In the genomic region with DNA sequence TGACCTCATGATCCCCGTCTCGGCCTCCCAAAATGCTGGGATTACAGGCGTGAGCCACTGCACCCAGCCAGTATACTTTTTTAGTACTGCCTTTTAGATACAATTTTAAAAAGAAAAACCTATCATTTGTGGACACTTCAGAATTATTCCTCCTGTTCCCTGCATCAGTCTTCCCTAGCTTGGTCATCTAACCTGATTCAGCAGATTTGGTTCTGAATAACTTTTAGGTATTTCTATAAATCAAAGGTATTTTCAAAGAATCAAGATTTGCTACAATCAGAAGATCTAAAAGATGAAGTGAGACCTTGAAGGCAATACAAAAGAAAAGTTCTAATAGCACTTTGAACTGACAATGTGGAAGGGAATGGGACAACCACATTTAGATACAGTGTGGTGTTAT, we compare ENCODE assay signal across 19 cellular contexts. TPM values are rescaled to one million over a fixed set of nuclear protein-coding genes. Genes with fewer than 3 reads are reported as not detected.
A peak's percentile ranks its signal among the peaks of the same experiment; 100 is the strongest.
DNase-seq lines count a peak whose midpoint lies in the region; ATAC-seq and TF ChIP-seq lines count a peak whose summit lies in the region.
"Had no signal": no experiment of that assay in that cellular context is flagged by ENCODE, and none has a peak within 500 bp of the region (broad histone marks: within the 10 kb centered on the region; RNA-seq: fewer than 3 reads in every experiment).

No MANE protein-coding gene starts in this region.

- no peak for TF ChIP-seq CTCF in CD14-positive monocyte (IDR thresholded peaks at IDR 0.05)
- no peak for TF ChIP-seq CTCF in stomach (IDR thresholded peaks at IDR 0.05)
- TF ChIP-seq CTCF in SK-N-SH (IDR thresholded peaks at IDR 0.05): no peak

- H4K20me1 ChIP-seq in Karpas-422 (ENCODE audit: insufficient read depth, low read depth, low read length) (no peaks in the 10 kb centered on the region), SK-N-SH (ENCODE audit: insufficient read depth) (peaks cover 9% of the 10 kb centered on the region; the same call in 1 of the 2 replicates)

- peak overlapping the region in 5 of 7 donors; percentile 32 to 59 (median 51) for H3K27ac Mint-ChIP-seq in CD14-positive monocyte
- H3K27ac Mint-ChIP-seq in central memory CD8-positive, alpha-beta T cell (ENCODE audit: low read depth): peak overlapping the region; percentile 32
- peak overlapping the region; percentile 61 for H3K27ac Mint-ChIP-seq in stimulated activated effector memory CD8-positive, alpha-beta T cell treated with anti-CD3 and anti-CD28 coated beads, Interleukin-12 subunit alpha, Interleukin-12 subunit beta, amount 100 ng/mL, for 72 hours

- peaks cover 6% of the 10 kb centered on the region in 2 donors for H3K36me3 Mint-ChIP-seq in CD14-positive monocyte
- peaks cover 3% of the 10 kb centered on the region for H3K36me3 Mint-ChIP-seq in central memory CD8-positive, alpha-beta T cell (ENCODE audit: insufficient read depth)
- H3K36me3 Mint-ChIP-seq in stimulated activated effector memory CD8-positive, alpha-beta T cell treated with anti-CD3 and anti-CD28 coated beads, Interleukin-12 subunit alpha, Interleukin-12 subunit beta, amount 100 ng/mL, for 72 hours: peaks cover 20% of the 10 kb centered on the region

- H3K36me3 ChIP-seq in Karpas-422 (ENCODE audit: insufficient read depth, low read length) (peaks cover 8% of the 10 kb centered on the region; the same call in 1 of the 2 replicates), stomach (no peaks in the 10 kb centered on the region), SK-N-SH (replicated peaks in 1 of 2; ENCODE audit: control insufficient read depth in 1 of 2, insufficient read depth in 2 of 2, low read length in 1 of 2) (peaks cover 0 to 6% of the 10 kb centered on the region in 2 experiments)
- H3K36me3 ChIP-seq: SJSA1 had no signal

- H3K9me3 Mint-ChIP-seq in CD14-positive monocyte: no peaks in the 10 kb centered on the region
- no peaks in the 10 kb centered on the region for H3K9me3 Mint-ChIP-seq in central memory CD8-positive, alpha-beta T cell
- H3K9me3 Mint-ChIP-seq in stimulated activated effector memory CD8-positive, alpha-beta T cell treated with anti-CD3 and anti-CD28 coated beads, Interleukin-12 subunit alpha, Interleukin-12 subunit beta, amount 100 ng/mL, for 72 hours: no peaks in the 10 kb centered on the region

- CTCF ChIA-PET in SK-N-SH (lab: Yijun Ruan, JAX): interaction anchor here (0.8 to 1.1 kb wide), 3 partner anchors 14 to 751 kb away, joined by 3 to 4 read pairs (median 3); no protein-coding TSS in a partner anchor

- H3K27me3 ChIP-seq in Karpas-422 (ENCODE audit: low read length) (no peaks in the 10 kb centered on the region), stomach (no peaks in the 10 kb centered on the region), SK-N-SH (ENCODE audit: insufficient read depth) (no peaks in the 10 kb centered on the region)
- H3K27me3 ChIP-seq: BE2C, SJSA1 had no signal

- H3K4me3 ChIP-seq in Karpas-422 (ENCODE audit: low read length): peak overlapping the region; percentile 6; the same call in 1 of the 2 replicates
- H3K4me3 ChIP-seq in stomach: no peak overlapping the region
- H3K4me3 ChIP-seq in SK-N-SH (ENCODE audit: low read depth in 2 of 2, low read length in 1 of 2): no peak overlapping the region
- H3K4me3 ChIP-seq: PC-9, SJSA1 had no signal

- H3K9me3 ChIP-seq in Karpas-422 (ENCODE audit: low read length): no peaks in the 10 kb centered on the region
- H3K9me3 ChIP-seq in stomach: no peaks in the 10 kb centered on the region
- H3K9me3 ChIP-seq in SK-N-SH: no peaks in the 10 kb centered on the region
- H3K9me3 ChIP-seq: BE2C, SJSA1 had no signal

- POLR2A ChIA-PET in SK-N-SH (lab: Yijun Ruan, JAX): no interaction called here

- H2AFZ ChIP-seq in Karpas-422 (ENCODE audit: low read length): no peak overlapping the region
- H2AFZ ChIP-seq in SK-N-SH (ENCODE audit: low read depth): no peak overlapping the region
- H2AFZ ChIP-seq: PC-9 had no signal

- peak overlapping the region; percentile 56 for H3K4me2 ChIP-seq in Karpas-422 (ENCODE audit: low read depth, low read length, poor library complexity, severe bottlenecking)
- H3K4me2 ChIP-seq in SK-N-SH: no peak overlapping the region
- H3K4me2 ChIP-seq: PC-9 had no signal

- TF ChIP-seq RAD21 in SK-N-SH (IDR thresholded peaks at IDR 0.05; ENCODE audit: low read length): no peak

- H3K27me3 Mint-ChIP-seq in CD14-positive monocyte (ENCODE audit: low read depth in 3 of 3): peaks cover 0 to 3% (median 0%) of the 10 kb centered on the region in 3 donors
- H3K27me3 Mint-ChIP-seq in central memory CD8-positive, alpha-beta T cell: no peaks in the 10 kb centered on the region

- intact Hi-C loops in CD14-positive monocyte (cut with micrococcal nuclease): no loop called here
- intact Hi-C loops in stomach (cut with DNase I; ENCODE audit: low total_unique reads): no loop called here
- intact Hi-C loops in sciatic nerve (cut with DNase I): no loop called here

- no peak for DNase-seq in CD14-positive monocyte (ENCODE audit: low spot score)
- DNase-seq in Karpas-422: no peak
- no peak for DNase-seq in central memory CD8-positive, alpha-beta T cell (ENCODE audit: low spot score in 2 of 2)
- DNase-seq in stimulated activated effector memory CD8-positive, alpha-beta T cell treated with anti-CD3 and anti-CD28 coated beads, Interleukin-12 subunit alpha, Interleukin-12 subunit beta, amount 100 ng/mL, for 72 hours (ENCODE audit: low spot score in 2 of 2): no peak
- no peak for DNase-seq in stomach
- no peak for DNase-seq in SK-N-SH
- DNase-seq in NK-92 treated with Interleukin-12 subunit alpha and Interleukin-12 subunit beta, amount 100 ng/mL, for 24 hours (lab: John Stamatoyannopoulos, UW): no peak
- no peak for DNase-seq in sciatic nerve (ENCODE audit: low spot score)
- DNase-seq: ACHN, BE2C, DND-41, H7, KBM-7, NCI-H1417 treated with DMSO at 0.1 percent for 48 hours, NCI-H1930, NCI-H2171, NCI-H446 treated with DMSO at 0.1 percent for 48 hours, PC-9 had no signal

- H3K9ac ChIP-seq in Karpas-422 (ENCODE audit: low read length) (peak overlapping the region; percentile 33), SK-N-SH (no peak overlapping the region)

- peaks cover 13% of the 10 kb centered on the region for H3F3A ChIP-seq in SK-N-SH (replicated peaks; ENCODE audit: insufficient read depth)

- H3K9me2 ChIP-seq in Karpas-422 (replicated peaks; ENCODE audit: insufficient read depth, low read length) (no peaks in the 10 kb centered on the region), SK-N-SH (no peaks in the 10 kb centered on the region)

- H3K27ac ChIP-seq in Karpas-422 (ENCODE audit: low read length) (peak overlapping the region; percentile 81), stomach (no peak overlapping the region), SK-N-SH (ENCODE audit: low read depth in 2 of 2, low read length in 1 of 2) (no peak overlapping the region)
- H3K27ac ChIP-seq: PC-9, SJSA1 had no signal

- TF ChIP-seq POLR2A in stomach (IDR thresholded peaks at IDR 0.05): no peak

- ATAC-seq in central memory CD8-positive, alpha-beta T cell (replicated peaks; ENCODE audit: extremely low read depth, poor library complexity, severe bottlenecking): no peak
- ATAC-seq in stimulated activated effector memory CD8-positive, alpha-beta T cell treated with anti-CD3 and anti-CD28 coated beads, Interleukin-12 subunit alpha, Interleukin-12 subunit beta, amount 100 ng/mL, for 72 hours: no peak
- ATAC-seq in sciatic nerve: no peak

- H3K4me1 ChIP-seq in Karpas-422 (ENCODE audit: low read length): peaks cover 49% of the 10 kb centered on the region
- peaks cover 3 to 46% (median 24%) of the 10 kb centered on the region in 4 donors for H3K4me1 ChIP-seq in stomach
- peaks cover 0 to 6% of the 10 kb centered on the region in 2 experiments; a peak in 1 of 4 replicates for H3K4me1 ChIP-seq in SK-N-SH (ENCODE audit: control insufficient read depth in 1 of 2, insufficient read depth in 2 of 2, low read depth in 1 of 2, low read length in 1 of 2)
- H3K4me1 ChIP-seq: BE2C, SJSA1 had no signal

- peaks cover 41% of the 10 kb centered on the region for H3K4me1 Mint-ChIP-seq in CD14-positive monocyte
- peaks cover 47% of the 10 kb centered on the region for H3K4me1 Mint-ChIP-seq in central memory CD8-positive, alpha-beta T cell
- H3K4me1 Mint-ChIP-seq in stimulated activated effector memory CD8-positive, alpha-beta T cell treated with anti-CD3 and anti-CD28 coated beads, Interleukin-12 subunit alpha, Interleukin-12 subunit beta, amount 100 ng/mL, for 72 hours: peaks cover 35% of the 10 kb centered on the region

- H3K79me2 ChIP-seq in Karpas-422 (ENCODE audit: low read length): peaks cover 91% of the 10 kb centered on the region
- H3K79me2 ChIP-seq in SK-N-SH (ENCODE audit: insufficient read depth): peaks cover 93% of the 10 kb centered on the region

- WGBS in stomach, 5 donors: 96 to 99% (median 98%) methylated on average over 3 of the region's 3 CpGs
- whole genome bisulfite sequencing in SK-N-SH (ENCODE audit: low lambda C conversion rate): 94% methylated on average over 3 of the region's 3 CpGs

- TF ChIP-seq EP300 in stomach (IDR thresholded peaks at IDR 0.05) (no peak), SK-N-SH (IDR thresholded peaks at IDR 0.05; ENCODE audit: borderline replicate concordance in 1 of 2, low read depth in 1 of 2, low read length in 1 of 2) (no peak)

- no peak overlapping the region for H3K4me3 Mint-ChIP-seq in CD14-positive monocyte
- no peak overlapping the region for H3K4me3 Mint-ChIP-seq in central memory CD8-positive, alpha-beta T cell
- H3K4me3 Mint-ChIP-seq in stimulated activated effector memory CD8-positive, alpha-beta T cell treated with anti-CD3 and anti-CD28 coated beads, Interleukin-12 subunit alpha, Interleukin-12 subunit beta, amount 100 ng/mL, for 72 hours: no peak overlapping the region

TF ChIP-seq in SK-N-SH, 30 proteins besides CTCF, POLR2A, EP300 and RAD21 (continues in another document):
- TF ChIP-seq ELF1 (IDR thresholded peaks at IDR 0.05): no peak

RNA-seq across cellular contexts. Expression of a gene that starts 30.0 kb away (rescaled TPM):
- polyA plus RNA-seq in CD14-positive monocyte (10 to 100 TPM in 1 of 2 donors, 1 to 10 TPM in 1; 5.9 to 10.0 TPM), stomach (1 to 10 TPM; 4.4 to 7.6 (median 5.4) TPM), SK-N-SH (2012; rRNA removed) (4.6 and 6.9 TPM in 2 replicates)
- total RNA-seq in Karpas-422 (2014; rRNA removed; shearing (Covaris generic); ENCODE audit: low replicate concordance): 28.5 and 41.3 TPM in 2 replicates
- total RNA-seq in stomach (10 to 100 TPM in 4 of 5 donors, 1 to 10 TPM in 1; 5.8 to 56.7 (median 34.8) TPM), sciatic nerve (20.5 TPM)
- 6.0 and 7.0 TPM in 2 replicates for polyA plus RNA-seq in SK-N-SH (2012; cell fraction: cytosol; rRNA removed)
- 9.7 and 20.6 TPM in 2 replicates for polyA plus RNA-seq in SK-N-SH (2012; cell fraction: nucleus; rRNA removed)

RNA-seq across cellular contexts. Expression of a gene that starts 30.5 kb away (rescaled TPM):
- polyA plus RNA-seq in CD14-positive monocyte (10 to 100 TPM; 31.6 to 31.9 TPM), stomach (10 to 100 TPM; 18.0 to 37.1 (median 20.8) TPM), SK-N-SH (2012; rRNA removed) (28.4 and 32.1 TPM in 2 replicates)
- 33.7 and 50.8 TPM in 2 replicates for total RNA-seq in Karpas-422 (2014; rRNA removed; shearing (Covaris generic); ENCODE audit: low replicate concordance)
- total RNA-seq in stomach (10 to 100 TPM in 4 of 5 donors, 1 to 10 TPM in 1; 3.6 to 38.9 (median 19.4) TPM), sciatic nerve (29.4 TPM)
- 47.1 and 55.7 TPM in 2 replicates for polyA plus RNA-seq in SK-N-SH (2012; cell fraction: cytosol; rRNA removed)
- polyA plus RNA-seq in SK-N-SH (2012; cell fraction: nucleus; rRNA removed): 22.8 and 29.5 TPM in 2 replicates
